ENCODE assay signal across 1 cellular context in genomic region chr12:124195226-124195938, GRCh38.
TF ChIP-seq lines count a peak whose summit lies in the region.

No MANE protein-coding gene starts in this region.

TF ChIP-seq in K562, 482 proteins besides CTCF, POLR2A, EP300 and RAD21 (continued from another document):
- TF ChIP-seq, protein P1, sequence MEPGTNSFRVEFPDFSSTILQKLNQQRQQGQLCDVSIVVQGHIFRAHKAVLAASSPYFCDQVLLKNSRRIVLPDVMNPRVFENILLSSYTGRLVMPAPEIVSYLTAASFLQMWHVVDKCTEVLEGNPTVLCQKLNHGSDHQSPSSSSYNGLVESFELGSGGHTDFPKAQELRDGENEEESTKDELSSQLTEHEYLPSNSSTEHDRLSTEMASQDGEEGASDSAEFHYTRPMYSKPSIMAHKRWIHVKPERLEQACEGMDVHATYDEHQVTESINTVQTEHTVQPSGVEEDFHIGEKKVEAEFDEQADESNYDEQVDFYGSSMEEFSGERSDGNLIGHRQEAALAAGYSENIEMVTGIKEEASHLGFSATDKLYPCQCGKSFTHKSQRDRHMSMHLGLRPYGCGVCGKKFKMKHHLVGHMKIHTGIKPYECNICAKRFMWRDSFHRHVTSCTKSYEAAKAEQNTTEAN (CRISPR knock-in tag; IDR thresholded peaks at IDR 0.05) = no peak
- TF ChIP-seq PML (IDR thresholded peaks at IDR 0.05; ENCODE audit: low read length) = no peak
- no peak for TF ChIP-seq TAF15 (IDR thresholded peaks at IDR 0.05; ENCODE audit: low read depth, low read length)
- TF ChIP-seq ZNF444 (CRISPR knock-in tag; IDR thresholded peaks at IDR 0.05) = no peak
- TF ChIP-seq, protein P2, sequence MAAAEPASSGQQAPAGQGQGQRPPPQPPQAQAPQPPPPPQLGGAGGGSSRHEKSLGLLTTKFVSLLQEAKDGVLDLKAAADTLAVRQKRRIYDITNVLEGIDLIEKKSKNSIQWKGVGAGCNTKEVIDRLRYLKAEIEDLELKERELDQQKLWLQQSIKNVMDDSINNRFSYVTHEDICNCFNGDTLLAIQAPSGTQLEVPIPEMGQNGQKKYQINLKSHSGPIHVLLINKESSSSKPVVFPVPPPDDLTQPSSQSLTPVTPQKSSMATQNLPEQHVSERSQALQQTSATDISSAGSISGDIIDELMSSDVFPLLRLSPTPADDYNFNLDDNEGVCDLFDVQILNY (CRISPR knock-in tag; IDR thresholded peaks at IDR 0.05) = no peak
- TF ChIP-seq ZNF655 (CRISPR knock-in tag; IDR thresholded peaks at IDR 0.05) = no peak
- no peak for TF ChIP-seq HDAC1 (IDR thresholded peaks at IDR 0.05)
- no peak for TF ChIP-seq NFATC3 (IDR thresholded peaks at IDR 0.05)
- TF ChIP-seq ZFPM2 (CRISPR knock-in tag; IDR thresholded peaks at IDR 0.05) = no peak
- TF ChIP-seq ZC3H8 (IDR thresholded peaks at IDR 0.05) = no peak
- no peak for TF ChIP-seq TAF7 (tag; IDR thresholded peaks at IDR 0.05)
- no peak for TF ChIP-seq SMAD4 (CRISPR knock-in tag; conservative IDR thresholded peaks at IDR 0.05)
- no peak for TF ChIP-seq SPI1 (IDR thresholded peaks at IDR 0.05; ENCODE audit: borderline replicate concordance, low read depth, low read length)
- TF ChIP-seq, protein P3, sequence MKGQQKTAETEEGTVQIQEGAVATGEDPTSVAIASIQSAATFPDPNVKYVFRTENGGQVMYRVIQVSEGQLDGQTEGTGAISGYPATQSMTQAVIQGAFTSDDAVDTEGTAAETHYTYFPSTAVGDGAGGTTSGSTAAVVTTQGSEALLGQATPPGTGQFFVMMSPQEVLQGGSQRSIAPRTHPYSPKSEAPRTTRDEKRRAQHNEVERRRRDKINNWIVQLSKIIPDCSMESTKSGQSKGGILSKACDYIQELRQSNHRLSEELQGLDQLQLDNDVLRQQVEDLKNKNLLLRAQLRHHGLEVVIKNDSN (CRISPR knock-in tag; IDR thresholded peaks at IDR 0.05) = no peak
- TF ChIP-seq GTF2F1 (IDR thresholded peaks at IDR 0.05; ENCODE audit: low read depth, low read length) = no peak
- 0 out of 2 replicates have a peak, but pooled peaks have one; percentile 23 for TF ChIP-seq ADNP (tag; IDR thresholded peaks at IDR 0.05)
- TF ChIP-seq U2AF2 (optimal IDR thresholded peaks at IDR 0.05; ENCODE audit: low read depth, low read length) = no peak
